In genomic region chr2:102736607-102737409, GRCh38 we compare ENCODE assay signal across 8 cellular contexts. TPM values are rescaled to one million over a fixed set of nuclear protein-coding genes. Genes with fewer than 3 reads are reported as not detected.
DNase-seq lines count a peak whose midpoint lies in the region; ATAC-seq, FAIRE-seq and TF ChIP-seq lines count a peak whose summit lies in the region.

No MANE protein-coding gene starts in this region.

- no peaks in the 10 kb centered on the region for H4K20me1 ChIP-seq in DOHH2 (ENCODE audit: control insufficient read depth, insufficient read depth, low read depth, low read length)

- H3K9me3 ChIP-seq in DOHH2 (ENCODE audit: control insufficient read depth, insufficient read depth, low read length) (no peaks in the 10 kb centered on the region), RWPE2 (ENCODE audit: severe bottlenecking) (no peaks in the 10 kb centered on the region), neuronal stem cell (replicated peaks in 1 of 2; ENCODE audit: control insufficient read depth in 2 of 2, insufficient read depth in 1 of 2, low read depth in 1 of 2, low read length in 2 of 2) (no peaks in the 10 kb centered on the region)

- peak; percentile 94 for ATAC-seq in GM21528 (IDR thresholded peaks at IDR 0.05; ENCODE audit: low FRiP score, unreplicated experiment)
- ATAC-seq in RWPE2 (ENCODE audit: low read depth), result peak; percentile 87

- peak overlapping the region; percentile 92 for H3K14ac ChIP-seq in neuronal stem cell (ENCODE audit: low read length)

- no peak for FAIRE-seq in frontal cortex (lab: Jason Lieb, UNC)

- peak overlapping the region; percentile 87 for H2AFZ ChIP-seq in neuronal stem cell (ENCODE audit: low read length)

- TF ChIP-seq CTCF in DOHH2 (IDR thresholded peaks at IDR 0.05; ENCODE audit: low read depth, low read length, poor library complexity, severe bottlenecking), result no peak
- TF ChIP-seq CTCF in RWPE2 (IDR thresholded peaks at IDR 0.05; ENCODE audit: poor library complexity, severe bottlenecking), result no peak

- H3K27me3 ChIP-seq in DOHH2 (ENCODE audit: control insufficient read depth, low read length) (no peaks in the 10 kb centered on the region), RWPE2 (ENCODE audit: insufficient read depth, poor library complexity, severe bottlenecking) (no peaks in the 10 kb centered on the region), neuronal stem cell (ENCODE audit: control insufficient read depth in 3 of 3, insufficient read depth in 3 of 3, low read depth in 1 of 3, low read length in 3 of 3) (no peaks in the 10 kb centered on the region)

- no peaks in the 10 kb centered on the region for H3F3A ChIP-seq in DOHH2 (ENCODE audit: control insufficient read depth, insufficient read depth)

- H3K27ac ChIP-seq in DOHH2 (ENCODE audit: low read depth, low read length), result no peak overlapping the region
- no peak overlapping the region for H3K27ac ChIP-seq in RWPE2 (ENCODE audit: poor library complexity, severe bottlenecking)
- no peak overlapping the region for H3K27ac ChIP-seq in neuronal stem cell (replicated peaks; ENCODE audit: low read length)
- no peak overlapping the region for H3K27ac ChIP-seq in substantia nigra (ENCODE audit: low read depth, low read length, poor library complexity, severe bottlenecking)

- H2BK15ac ChIP-seq in neuronal stem cell (ENCODE audit: low read length), result no peak overlapping the region

- H2AK5ac ChIP-seq in neuronal stem cell (ENCODE audit: low read depth, low read length), result no peak overlapping the region

- H3K4me2 ChIP-seq in DOHH2 (ENCODE audit: low read length) (peak overlapping the region; percentile 69), neuronal stem cell (ENCODE audit: insufficient read depth, low read length, poor library complexity, severe bottlenecking) (peak overlapping the region; percentile 78)

- no peak overlapping the region for H4K8ac ChIP-seq in neuronal stem cell (ENCODE audit: low read depth, low read length)

- H3K18ac ChIP-seq in neuronal stem cell (ENCODE audit: low read length), result peak overlapping the region; percentile 95

- H3K4ac ChIP-seq in neuronal stem cell (ENCODE audit: low read length), result peak overlapping the region; percentile 15

- peak overlapping the region; percentile 68 for H2BK5ac ChIP-seq in neuronal stem cell (ENCODE audit: low read length)

- no peak overlapping the region for H2BK120ac ChIP-seq in neuronal stem cell (ENCODE audit: low read depth, low read length)

- DNase-seq in HuH-7 (ENCODE audit: low spot score), result peak; percentile 83
- peak; percentile 74 for DNase-seq in RWPE2 (ENCODE audit: low spot score)
- peak; percentile 77 for DNase-seq in activated gamma-delta T cell (lab: John Stamatoyannopoulos, UW)
- DNase-seq in frontal cortex (ENCODE audit: low spot score in 2 of 2), result peak; percentile 63 to 81
- DNase-seq in neuronal stem cell (ENCODE audit: low spot score), result peak; percentile 65
- peak in 47 of 49 donors; percentile 10 to 89 (median 59) for DNase-seq in substantia nigra (lab: John Stamatoyannopoulos, UW)

- no peak overlapping the region for H4K91ac ChIP-seq in neuronal stem cell (ENCODE audit: low read depth, low read length, poor library complexity)

- peak overlapping the region; percentile 94 for H3K9ac ChIP-seq in neuronal stem cell (ENCODE audit: low read depth, low read length, poor library complexity)

- H3K4me1 ChIP-seq in DOHH2 (ENCODE audit: control insufficient read depth, low read length), result peaks cover 19% of the 10 kb centered on the region
- peaks cover 4% of the 10 kb centered on the region for H3K4me1 ChIP-seq in RWPE2 (ENCODE audit: insufficient read depth, poor library complexity, severe bottlenecking)
- peaks cover 4 to 10% of the 10 kb centered on the region in 2 donors for H3K4me1 ChIP-seq in neuronal stem cell (ENCODE audit: control insufficient read depth in 2 of 2, insufficient read depth in 1 of 2, low read depth in 1 of 2, low read length in 2 of 2)

- no peak overlapping the region for H2BK12ac ChIP-seq in neuronal stem cell (ENCODE audit: low read length)

- WGBS in neuronal stem cell (ENCODE audit: extremely low coverage in 2 of 2, insufficient read length in 2 of 2, insufficient replicate concordance in 1 of 2), 2 donors, result no CpG with 5 or more reads among the region's 41 CpGs

- H3K4me3 ChIP-seq in DOHH2 (ENCODE audit: low read length) (peak overlapping the region; percentile 78), RWPE2 (ENCODE audit: severe bottlenecking) (peak overlapping the region; percentile 82), neuronal stem cell (ENCODE audit: low read length in 2 of 2) (peak overlapping the region; percentile 63 to 89)

- H3K36me3 ChIP-seq in DOHH2 (ENCODE audit: control insufficient read depth, low read length) (peaks cover 2% of the 10 kb centered on the region), RWPE2 (ENCODE audit: low read depth) (peaks cover 2% of the 10 kb centered on the region), neuronal stem cell (replicated peaks in 1 of 2; ENCODE audit: control insufficient read depth in 2 of 2, insufficient read depth in 2 of 2, low read length in 2 of 2) (peaks cover under 1 to 5% of the 10 kb centered on the region in 2 donors)

- H3K23ac ChIP-seq in neuronal stem cell (ENCODE audit: low read depth, low read length, poor library complexity), result peak overlapping the region; percentile 92

- peaks cover 41% of the 10 kb centered on the region for H3K79me2 ChIP-seq in DOHH2 (ENCODE audit: control insufficient read depth, low read length)

- peaks cover under 1% of the 10 kb centered on the region for H3K79me1 ChIP-seq in neuronal stem cell (ENCODE audit: low read depth, low read length)

- no peaks in the 10 kb centered on the region for H3K9me2 ChIP-seq in DOHH2 (replicated peaks; ENCODE audit: control insufficient read depth, low read length)

RNA-seq across cellular contexts. Expression of gene TMEM182, which starts 25.0 kb away (rescaled TPM):
- total RNA-seq in frontal cortex, result 2.0 TPM
- polyA plus RNA-seq in neuronal stem cell (2013, experiment 1 of 2), result 5.9 TPM
- polyA plus RNA-seq in neuronal stem cell (2013, experiment 2 of 2), result 6.2 TPM
